Comparison of ENCODE assay signal across 20 cellular contexts in genomic region chrX:50103866-50104566, GRCh38.
DNase-seq lines count a peak whose midpoint lies in the region; ATAC-seq, FAIRE-seq and TF ChIP-seq lines count a peak whose summit lies in the region.
"Had no signal": no experiment of that assay in that cellular context is flagged by ENCODE, and none has a peak within 500 bp of the region (broad histone marks: within the 10 kb centered on the region; RNA-seq: fewer than 3 reads in every experiment).

No MANE protein-coding gene starts in this region.

- CTCF ChIA-PET in HEK293 (lab: Yijun Ruan, JAX) (no interaction called here), endothelial cell of umbilical vein (lab: Charles Lee) (no interaction called here), HEK293T (lab: Yijun Ruan, JAX) (interaction anchor here (0.5 kb wide), 1 partner anchor 101 kb away, joined by 3 read pairs; the partner anchor contains the start of gene CCNB3)

- dilution Hi-C loops in endothelial cell of umbilical vein (cut with MboI; ENCODE audit: extremely low pct_ligation_motif_present, low sequenced_read_pairs) = no loop called here

- no peaks in the 10 kb centered on the region for H3K9me3 ChIP-seq in HEK293 (ENCODE audit: control insufficient read depth, insufficient read depth, low read depth, low read length)
- no peaks in the 10 kb centered on the region for H3K9me3 ChIP-seq in endothelial cell of umbilical vein (replicated peaks; ENCODE audit: control insufficient read depth, insufficient read depth, low read length)
- no peaks in the 10 kb centered on the region for H3K9me3 ChIP-seq in trophoblast cell (ENCODE audit: insufficient read depth, low read depth, low read length)
- H3K9me3 ChIP-seq in upper lobe of right lung = no peaks in the 10 kb centered on the region
- H3K9me3 ChIP-seq: SJSA1 had no signal

- no peak overlapping the region for H3K9ac ChIP-seq in endothelial cell of umbilical vein (replicated peaks; ENCODE audit: extremely low read depth, insufficient read depth, low read length)
- H3K9ac ChIP-seq in trophoblast cell (ENCODE audit: low read length) = no peak overlapping the region

- no peak overlapping the region for H2AK5ac ChIP-seq in trophoblast cell (ENCODE audit: low read length)

- H3K4me2 ChIP-seq in endothelial cell of umbilical vein (ENCODE audit: insufficient read depth, low read length) (no peak overlapping the region), trophoblast cell (ENCODE audit: low read length) (no peak overlapping the region)

- no peak overlapping the region for H4K12ac ChIP-seq in trophoblast cell (ENCODE audit: low read depth, low read length)

- BruUV-seq in endothelial cell of umbilical vein (replicated peaks; lab: Mats Ljungman, UMichigan) = no TSS peak

- H3K27ac ChIP-seq in HEK293 (ENCODE audit: extremely low read depth, low read depth, low read length) (no peak overlapping the region), endothelial cell of umbilical vein (ENCODE audit: insufficient read depth, low read depth, low read length) (no peak overlapping the region), trophoblast cell (ENCODE audit: low read depth, low read length) (no peak overlapping the region), upper lobe of right lung (no peak overlapping the region)
- H3K27ac ChIP-seq: SJSA1 had no signal

- H3K9me1 ChIP-seq in endothelial cell of umbilical vein (replicated peaks; ENCODE audit: control insufficient read depth, extremely low read depth, insufficient read depth, low read length) = no peaks in the 10 kb centered on the region

- H4K20me1 ChIP-seq in endothelial cell of umbilical vein (replicated peaks; ENCODE audit: control insufficient read depth, extremely low read depth, insufficient read depth, low read length) = no peaks in the 10 kb centered on the region

- POLR2A ChIA-PET in HEK293 (lab: Yijun Ruan, JAX) = no interaction called here
- POLR2A ChIA-PET in endothelial cell of umbilical vein (lab: Charles Lee) = no interaction called here
- POLR2A ChIA-PET in HEK293T (lab: Yijun Ruan, JAX) = no interaction called here

- no peak overlapping the region for H3K14ac ChIP-seq in trophoblast cell (ENCODE audit: low read length)

- no peak for TF ChIP-seq CTCF in HEK293 (tag by site-specific recombination; IDR thresholded peaks at IDR 0.05)
- no peak for TF ChIP-seq CTCF in endothelial cell of umbilical vein (IDR thresholded peaks at IDR 0.05; ENCODE audit: extremely low read depth in 1 of 2, insufficient read depth in 1 of 2, low read depth in 1 of 2, low read length in 2 of 2)
- no peak for TF ChIP-seq CTCF in upper lobe of right lung (IDR thresholded peaks at IDR 0.05)

- no peaks in the 10 kb centered on the region for H3K79me2 ChIP-seq in endothelial cell of umbilical vein (ENCODE audit: control insufficient read depth, insufficient read depth, low read length)
- no peaks in the 10 kb centered on the region for H3K79me2 ChIP-seq in trophoblast cell (ENCODE audit: control insufficient read depth, insufficient read depth, low read length, poor library complexity)

- no peaks in the 10 kb centered on the region for H3K4me1 ChIP-seq in HEK293 (ENCODE audit: control insufficient read depth, insufficient read depth, low read length)
- peaks cover 6% of the 10 kb centered on the region for H3K4me1 ChIP-seq in endothelial cell of umbilical vein (ENCODE audit: control insufficient read depth, extremely low read depth, insufficient read depth, low read length)
- H3K4me1 ChIP-seq in trophoblast cell (ENCODE audit: control insufficient read depth in 1 of 2, insufficient read depth in 2 of 2, low read length in 2 of 2) = peaks cover 0 to 2% of the 10 kb centered on the region in 2 experiments
- H3K4me1 ChIP-seq in upper lobe of right lung = no peaks in the 10 kb centered on the region
- H3K4me1 ChIP-seq: SJSA1 had no signal

- WGBS in trophoblast cell (ENCODE audit: extremely low coverage, insufficient coverage, insufficient read length) = no CpG with 5 or more reads among the region's 5 CpGs

- ATAC-seq in upper lobe of right lung (no peak), GM21423 (IDR thresholded peaks at IDR 0.05; ENCODE audit: unreplicated experiment) (no peak)

- H3K4ac ChIP-seq in trophoblast cell (ENCODE audit: low read depth, low read length) = no peak overlapping the region

- peak overlapping the region; percentile 13 for H2BK12ac ChIP-seq in trophoblast cell (ENCODE audit: low read length)

- H3K23ac ChIP-seq in trophoblast cell (ENCODE audit: low read length) = no peak overlapping the region

- H3K4me3 ChIP-seq in HEK293 (ENCODE audit: low read depth, low read length) (no peak overlapping the region), endothelial cell of umbilical vein (replicated peaks in 1 of 3; ENCODE audit: insufficient read depth in 1 of 3, low read depth in 1 of 3, low read length in 3 of 3) (no peak overlapping the region), trophoblast cell (ENCODE audit: low read depth, low read length) (no peak overlapping the region), upper lobe of right lung (no peak overlapping the region)
- H3K4me3 ChIP-seq: SJSA1 had no signal

- peak; percentile 11 for DNase-seq in amniotic epithelial cell (ENCODE audit: low read depth)
- DNase-seq in endothelial cell of umbilical vein (ENCODE audit: low read depth, low spot score) = peak; percentile 61
- DNase-seq in trophoblast cell = no peak
- DNase-seq in upper lobe of right lung = no peak
- DNase-seq in HEK293T (ENCODE audit: extremely low spot score) = no peak
- no peak for DNase-seq in inferior parietal cortex (ENCODE audit: extremely low spot score)
- DNase-seq: ACHN; CD4-positive, alpha-beta T cell; DMS79; HFFc6; NCI-H1092 treated with DMSO at 0.1 percent for 48 hours; NCI-H226; NCI-H526 treated with DMSO at 0.1 percent for 48 hours had no signal

- TF ChIP-seq POLR2A in endothelial cell of umbilical vein (IDR thresholded peaks at IDR 0.05; ENCODE audit: low read depth, low read length) = no peak

- H2AFZ ChIP-seq in endothelial cell of umbilical vein (ENCODE audit: low read depth, low read length) (no peak overlapping the region), trophoblast cell (ENCODE audit: insufficient read depth, low read length, poor library complexity) (no peak overlapping the region)

- H4K91ac ChIP-seq in trophoblast cell (ENCODE audit: low read depth, low read length) = peak overlapping the region; percentile 35

- H3K18ac ChIP-seq in trophoblast cell (ENCODE audit: low read length) = no peak overlapping the region

- intact Hi-C loops in endothelial cell of umbilical vein (cut with micrococcal nuclease) (no loop called here), upper lobe of right lung (cut with DNase I) (no loop called here)

- FAIRE-seq in endothelial cell of umbilical vein (lab: Jason Lieb, UNC) = peak; percentile 86
- FAIRE-seq: G401.6, GM12891, GM18507, H1 had no signal

- H3K36me3 ChIP-seq in HEK293 (ENCODE audit: control insufficient read depth in 2 of 2, insufficient read depth in 1 of 2, low read length in 2 of 2) = no peaks in the 10 kb centered on the region
- H3K36me3 ChIP-seq in endothelial cell of umbilical vein (ENCODE audit: control insufficient read depth in 2 of 2, extremely low read depth in 1 of 2, insufficient read depth in 2 of 2, low read length in 2 of 2) = no peaks in the 10 kb centered on the region
- peaks cover 0 to 1% of the 10 kb centered on the region in 2 experiments for H3K36me3 ChIP-seq in trophoblast cell (ENCODE audit: control insufficient read depth in 1 of 2, insufficient read depth in 2 of 2, low read length in 2 of 2)
- H3K36me3 ChIP-seq in upper lobe of right lung = no peaks in the 10 kb centered on the region
- H3K36me3 ChIP-seq: SJSA1 had no signal

- H3K27me3 ChIP-seq in endothelial cell of umbilical vein (ENCODE audit: control insufficient read depth in 2 of 2, insufficient read depth in 2 of 2, low read length in 2 of 2) (no peaks in the 10 kb centered on the region), trophoblast cell (ENCODE audit: insufficient read depth, low read length) (no peaks in the 10 kb centered on the region), upper lobe of right lung (no peaks in the 10 kb centered on the region)
- H3K27me3 ChIP-seq: SJSA1 had no signal

- H2BK120ac ChIP-seq in trophoblast cell (ENCODE audit: insufficient read depth, low read length, poor library complexity) = no peak overlapping the region

- H2BK5ac ChIP-seq in trophoblast cell (ENCODE audit: low read depth, low read length, poor library complexity) = no peak overlapping the region

- no peak overlapping the region for H4K8ac ChIP-seq in trophoblast cell (ENCODE audit: low read depth, low read length)

- H3K79me1 ChIP-seq in trophoblast cell (ENCODE audit: low read length) = peaks cover 11% of the 10 kb centered on the region

TF ChIP-seq in HEK293, 187 proteins besides CTCF, POLR2A, EP300 and RAD21 (continues in another document):
- TF ChIP-seq ZNF558 (tag by site-specific recombination; IDR thresholded peaks at IDR 0.05) = no peak

TF ChIP-seq in endothelial cell of umbilical vein, 7 proteins besides CTCF, POLR2A, EP300 and RAD21:
- TF ChIP-seq GATA2 (IDR thresholded peaks at IDR 0.05; ENCODE audit: insufficient read depth, insufficient read length, low read depth, low read length) = no peak
- peak; percentile 62 for TF ChIP-seq FOS (IDR thresholded peaks at IDR 0.05; ENCODE audit: borderline replicate concordance, insufficient read depth, low read length)

TF ChIP-seq in HEK293T, 16 proteins besides CTCF, POLR2A, EP300 and RAD21:
- TF ChIP-seq NFRKB (IDR thresholded peaks at IDR 0.05) (no peak), FOXA1 (IDR thresholded peaks at IDR 0.05) (no peak), SP1 (IDR thresholded peaks at IDR 0.05) (no peak), ELF4 (IDR thresholded peaks at IDR 0.05) (no peak), PKNOX1 (IDR thresholded peaks at IDR 0.05) (no peak), CTBP1 (IDR thresholded peaks at IDR 0.05; ENCODE audit: borderline replicate concordance) (no peak), FOXM1 (IDR thresholded peaks at IDR 0.05; ENCODE audit: borderline replicate concordance) (no peak), L3MBTL2 (conservative IDR thresholded peaks at IDR 0.05) (no peak), TARDBP (IDR thresholded peaks at IDR 0.05) (no peak), FOXK2 (IDR thresholded peaks at IDR 0.05) (no peak)

Comparison
In these comparisons a context has a peak if more than half of its experiments do, and no peak if none do; other contexts are left out.
1. DNase-seq: peak in amniotic epithelial cell (single experiment) and endothelial cell of umbilical vein (single experiment); none in trophoblast cell (0 of 2), upper lobe of right lung (single experiment), HEK293T (single experiment) and inferior parietal cortex (single experiment).